Comparison of ENCODE assay signal across 8 cellular contexts in the genomic region with DNA sequence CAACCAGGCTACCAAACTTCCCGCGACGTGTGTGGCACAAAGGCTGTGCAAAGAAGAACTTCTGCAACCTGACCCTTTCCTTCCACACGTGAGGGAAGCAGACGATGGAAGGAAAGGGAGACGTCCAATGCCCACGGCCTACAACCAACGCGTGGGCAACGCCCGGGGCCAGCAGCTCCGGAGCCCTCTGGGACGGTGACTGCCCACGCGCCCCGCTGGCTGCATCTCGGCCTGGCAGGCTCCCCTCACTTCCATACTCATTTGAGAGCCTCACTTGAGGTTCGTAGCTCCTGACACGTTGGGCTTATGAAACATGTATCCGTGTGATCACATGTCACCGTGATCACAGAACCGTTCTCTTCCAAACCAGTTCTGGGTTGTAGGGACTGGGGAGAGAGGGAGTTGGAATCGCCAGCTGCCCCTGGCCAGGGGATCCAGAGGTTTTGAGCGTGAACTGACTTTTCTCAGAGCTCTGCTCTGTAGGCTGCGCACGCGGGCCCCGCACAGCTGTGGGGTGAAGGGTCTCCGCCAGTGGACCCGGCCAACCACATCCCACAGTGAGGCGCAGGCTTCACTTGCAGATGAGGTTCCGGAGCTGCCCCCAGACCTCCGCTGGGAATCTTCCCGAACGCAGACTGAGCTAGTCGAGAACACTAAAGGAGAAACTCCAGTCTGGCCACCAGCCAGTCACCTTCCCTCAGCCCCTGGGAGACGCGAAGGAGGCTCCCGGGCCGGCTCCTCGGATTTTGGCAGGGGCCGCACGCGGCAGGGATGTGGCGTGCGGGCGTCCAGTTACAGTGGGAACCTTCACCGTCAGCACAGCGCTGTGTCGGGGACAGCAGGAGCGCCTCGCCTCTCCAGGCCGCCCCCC. TPM values are rescaled to one million over a fixed set of nuclear protein-coding genes. Genes with fewer than 3 reads are reported as not detected.
A peak's percentile ranks its signal among the peaks of the same experiment; 100 is the strongest.
DNase-seq lines count a peak whose midpoint lies in the region; ATAC-seq and TF ChIP-seq lines count a peak whose summit lies in the region.

No MANE protein-coding gene starts in this region.

- peaks cover 2% of the 10 kb centered on the region for H3K27me3 Mint-ChIP-seq in activated naive CD8-positive, alpha-beta T cell treated with anti-CD3 and anti-CD28 coated beads, Interleukin-2, amount 50 U/mL, for 24 hours

- TF ChIP-seq CTCF in GM10248 (IDR thresholded peaks at IDR 0.05; ENCODE audit: control extremely low read depth, extremely low read depth, low read depth, missing control alignments): no peak

- no peaks in the 10 kb centered on the region for H3K9me3 Mint-ChIP-seq in activated naive CD8-positive, alpha-beta T cell treated with anti-CD3 and anti-CD28 coated beads, Interleukin-2, amount 50 U/mL, for 24 hours

- H3K27me3 ChIP-seq in BLaER1 (peaks cover 25% of the 10 kb centered on the region), skeletal muscle tissue (ENCODE audit: control insufficient read depth in 3 of 3, insufficient read depth in 3 of 3, low read length in 3 of 3) (peaks cover 0 to 5% (median 2%) of the 10 kb centered on the region in 3 donors)

- no peak overlapping the region for H3K27ac Mint-ChIP-seq in activated naive CD8-positive, alpha-beta T cell treated with anti-CD3 and anti-CD28 coated beads, Interleukin-2, amount 50 U/mL, for 24 hours

- H3K27ac ChIP-seq in BLaER1 (peak overlapping the region; percentile 93), skeletal muscle tissue (ENCODE audit: low read depth, low read length) (peak overlapping the region; percentile 76)

- peaks cover 16% of the 10 kb centered on the region for H3K4me1 Mint-ChIP-seq in activated naive CD8-positive, alpha-beta T cell treated with anti-CD3 and anti-CD28 coated beads, Interleukin-2, amount 50 U/mL, for 24 hours

- peak overlapping the region; percentile 77 for H3K4me3 Mint-ChIP-seq in activated naive CD8-positive, alpha-beta T cell treated with anti-CD3 and anti-CD28 coated beads, Interleukin-2, amount 50 U/mL, for 24 hours

- POLR2A ChIA-PET in GM10248 (lab: Yijun Ruan, JAX): no interaction called here

- peaks cover 33% of the 10 kb centered on the region for H3K36me3 ChIP-seq in BLaER1
- peaks cover 6 to 12% (median 11%) of the 10 kb centered on the region in 3 donors for H3K36me3 ChIP-seq in skeletal muscle tissue (ENCODE audit: control insufficient read depth in 3 of 3, insufficient read depth in 3 of 3, low read length in 3 of 3)

- H3K9me3 ChIP-seq in BLaER1 (peaks cover 13% of the 10 kb centered on the region; the same call in 1 of the 2 replicates), skeletal muscle tissue (ENCODE audit: control insufficient read depth in 3 of 3, low read length in 3 of 3) (no peaks in the 10 kb centered on the region)

- H3K9ac ChIP-seq in BLaER1 (peak overlapping the region; percentile 94), skeletal muscle tissue (ENCODE audit: low read depth in 1 of 3, low read length in 3 of 3) (peak overlapping the region; percentile 80 to 91 (median 87))

- H4K20me1 ChIP-seq in BLaER1: peaks cover 17% of the 10 kb centered on the region

- H3K4me1 ChIP-seq in BLaER1 (peaks cover 47% of the 10 kb centered on the region), skeletal muscle tissue (ENCODE audit: control insufficient read depth in 3 of 3, insufficient read depth in 3 of 3, low read length in 3 of 3) (peaks cover 13 to 33% (median 22%) of the 10 kb centered on the region in 3 donors)

- peak overlapping the region; percentile 100 for H3K4me2 ChIP-seq in BLaER1

- peaks cover 11% of the 10 kb centered on the region for H3K36me3 Mint-ChIP-seq in activated naive CD8-positive, alpha-beta T cell treated with anti-CD3 and anti-CD28 coated beads, Interleukin-2, amount 50 U/mL, for 24 hours (ENCODE audit: low read depth)

- H3K4me3 ChIP-seq in BLaER1: peak overlapping the region; percentile 94
- H3K4me3 ChIP-seq in iPS-11a (ENCODE audit: low read depth, low read length): peak overlapping the region; percentile 62
- H3K4me3 ChIP-seq in skeletal muscle tissue (ENCODE audit: low read length in 3 of 3): peak overlapping the region; percentile 78 to 89 (median 86)

- no peak for DNase-seq in activated naive CD8-positive, alpha-beta T cell treated with anti-CD3 and anti-CD28 coated beads, Interleukin-2, amount 50 U/mL, for 24 hours
- DNase-seq in GM10248 (ENCODE audit: extremely low spot score): no peak
- DNase-seq in central memory CD4-positive, alpha-beta T cell: no peak
- no peak for DNase-seq in NCI-H146 treated with DMSO at 0.1 percent for 48 hours (lab: John Stamatoyannopoulos, UW; ENCODE audit: unreplicated experiment)

- CTCF ChIA-PET in GM10248 (lab: Yijun Ruan, JAX): no interaction called here

- peak; percentile 14 for ATAC-seq in HG02884 (IDR thresholded peaks at IDR 0.05; ENCODE audit: unreplicated experiment)
- no peak for ATAC-seq in activated naive CD8-positive, alpha-beta T cell treated with anti-CD3 and anti-CD28 coated beads, Interleukin-2, amount 50 U/mL, for 24 hours

RNA-seq across cellular contexts. Expression of a gene that starts 1.0 kb away (rescaled TPM):
- 6.8 TPM for total RNA-seq in skeletal muscle tissue

RNA-seq across cellular contexts. Expression of a gene that starts 11.8 kb away (rescaled TPM):
- 26.1 TPM for total RNA-seq in skeletal muscle tissue
